9 cellular contexts compared by ENCODE assay signal in the genomic region with DNA sequence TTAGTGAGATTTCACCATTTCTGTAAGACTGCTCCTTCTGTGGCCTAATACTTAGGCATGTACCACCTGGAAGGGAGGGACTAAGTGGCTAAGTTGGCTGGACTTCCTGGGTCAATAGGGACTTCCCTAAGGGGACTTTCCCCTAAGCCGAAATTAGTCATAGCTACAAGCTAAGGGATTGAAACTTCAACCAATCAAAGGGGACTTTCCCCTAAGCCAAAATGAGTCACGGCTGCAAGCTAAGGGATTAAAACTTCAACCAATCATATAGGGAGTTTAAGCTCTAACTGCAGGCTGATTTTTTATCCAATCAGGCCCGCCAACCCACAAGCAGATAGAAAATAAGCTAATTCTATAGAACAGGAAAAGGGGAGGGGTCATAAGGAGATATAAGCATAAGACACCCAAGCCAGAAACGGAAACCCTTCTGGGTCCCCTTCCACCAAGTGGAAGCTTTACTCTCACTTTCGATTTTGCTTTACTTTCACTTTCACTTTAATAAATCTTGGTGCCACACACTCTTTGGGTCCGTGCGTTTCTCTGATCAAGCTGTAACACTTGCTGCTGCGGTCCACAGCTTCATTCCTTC.
DNase-seq lines count a peak whose midpoint lies in the region; ATAC-seq and TF ChIP-seq lines count a peak whose summit lies in the region.
"Had no signal": no experiment of that assay in that cellular context is flagged by ENCODE, and none has a peak within 500 bp of the region (broad histone marks: within the 10 kb centered on the region; RNA-seq: fewer than 3 reads in every experiment).

No MANE protein-coding gene starts in this region.

- no peaks in the 10 kb centered on the region for H3K36me3 Mint-ChIP-seq in activated CD8-positive, alpha-beta T cell treated with anti-CD3 and anti-CD28 coated beads for 36 hours (ENCODE audit: low read depth)
- H3K36me3 Mint-ChIP-seq in activated CD8-positive, alpha-beta T cell treated with anti-CD3 and anti-CD28 coated beads, Interleukin-2, amount 10 ng/mL, durations not matched to agents 7 days and 5 days (ENCODE audit: low read depth): no peaks in the 10 kb centered on the region
- no peaks in the 10 kb centered on the region for H3K36me3 Mint-ChIP-seq in neural progenitor cell

- peaks cover 9% of the 10 kb centered on the region for H3K4me1 Mint-ChIP-seq in activated CD8-positive, alpha-beta T cell treated with anti-CD3 and anti-CD28 coated beads for 36 hours (ENCODE audit: low read depth)
- no peaks in the 10 kb centered on the region for H3K4me1 Mint-ChIP-seq in activated CD8-positive, alpha-beta T cell treated with anti-CD3 and anti-CD28 coated beads, Interleukin-2, amount 10 ng/mL, durations not matched to agents 7 days and 5 days (ENCODE audit: low read depth)
- H3K4me1 Mint-ChIP-seq in neural progenitor cell: no peaks in the 10 kb centered on the region

- H3K4me3 ChIP-seq in neural progenitor cell: no peak overlapping the region

- CTCF ChIA-PET in activated CD8-positive, alpha-beta T cell treated with anti-CD3 and anti-CD28 coated beads for 36 hours (lab: Charles Lee): no interaction called here
- CTCF ChIA-PET in activated CD8-positive, alpha-beta T cell treated with anti-CD3 and anti-CD28 coated beads, Interleukin-2, amount 10 ng/mL, durations not matched to agents 7 days and 5 days (lab: Charles Lee): no interaction called here

- no peaks in the 10 kb centered on the region for H3K9me3 Mint-ChIP-seq in activated CD8-positive, alpha-beta T cell treated with anti-CD3 and anti-CD28 coated beads for 36 hours
- H3K9me3 Mint-ChIP-seq in activated CD8-positive, alpha-beta T cell treated with anti-CD3 and anti-CD28 coated beads, Interleukin-2, amount 10 ng/mL, durations not matched to agents 7 days and 5 days (ENCODE audit: insufficient read depth): no peaks in the 10 kb centered on the region
- no peaks in the 10 kb centered on the region for H3K9me3 Mint-ChIP-seq in neural progenitor cell

- H3F3A ChIP-seq in neural progenitor cell (ENCODE audit: low read depth): no peaks in the 10 kb centered on the region

- no peaks in the 10 kb centered on the region for H3K36me3 ChIP-seq in neural progenitor cell

- no peaks in the 10 kb centered on the region for H4K20me1 ChIP-seq in neural progenitor cell (ENCODE audit: low read depth)

- DNase-seq in activated CD8-positive, alpha-beta T cell treated with anti-CD3 and anti-CD28 coated beads for 36 hours: peak; percentile 29
- no peak for DNase-seq in activated CD8-positive, alpha-beta T cell treated with anti-CD3 and anti-CD28 coated beads, Interleukin-2, amount 10 ng/mL, durations not matched to agents 7 days and 5 days
- peak; percentile 16 for DNase-seq in RKO (ENCODE audit: low spot score)
- peak; percentile 10 for DNase-seq in stimulated activated CD4-positive, alpha-beta T cell treated with anti-CD3 and anti-CD28 coated beads, Interleukin-4, amount 100 ng/mL, for 24 hours
- no peak for DNase-seq in NCI-H1694 treated with DMSO at 0.1 percent for 48 hours (lab: John Stamatoyannopoulos, UW)
- no peak for DNase-seq in D341Med (ENCODE audit: low spot score)
- DNase-seq in neural progenitor cell (ENCODE audit: low spot score): no peak

- no peak overlapping the region for H3K27ac ChIP-seq in neural progenitor cell
- H3K27ac ChIP-seq: C4-2B had no signal

- POLR2A ChIA-PET in activated CD8-positive, alpha-beta T cell treated with anti-CD3 and anti-CD28 coated beads for 36 hours (lab: Charles Lee): no interaction called here
- POLR2A ChIA-PET in activated CD8-positive, alpha-beta T cell treated with anti-CD3 and anti-CD28 coated beads, Interleukin-2, amount 10 ng/mL, durations not matched to agents 7 days and 5 days (lab: Charles Lee): no interaction called here

- H3K9me3 ChIP-seq in neural progenitor cell (ENCODE audit: low read depth): no peaks in the 10 kb centered on the region

- H3K4me2 ChIP-seq in neural progenitor cell: no peak overlapping the region

- H2AFZ ChIP-seq in neural progenitor cell (replicated peaks): no peak overlapping the region

- no peak overlapping the region for H3K27ac Mint-ChIP-seq in activated CD8-positive, alpha-beta T cell treated with anti-CD3 and anti-CD28 coated beads for 36 hours
- no peak overlapping the region for H3K27ac Mint-ChIP-seq in activated CD8-positive, alpha-beta T cell treated with anti-CD3 and anti-CD28 coated beads, Interleukin-2, amount 10 ng/mL, durations not matched to agents 7 days and 5 days
- H3K27ac Mint-ChIP-seq in neural progenitor cell: no peak overlapping the region

- no peaks in the 10 kb centered on the region for H3K27me3 Mint-ChIP-seq in activated CD8-positive, alpha-beta T cell treated with anti-CD3 and anti-CD28 coated beads for 36 hours
- H3K27me3 Mint-ChIP-seq in activated CD8-positive, alpha-beta T cell treated with anti-CD3 and anti-CD28 coated beads, Interleukin-2, amount 10 ng/mL, durations not matched to agents 7 days and 5 days (ENCODE audit: low read depth): no peaks in the 10 kb centered on the region
- no peaks in the 10 kb centered on the region for H3K27me3 Mint-ChIP-seq in neural progenitor cell (ENCODE audit: insufficient read depth, low read depth)

- H3K79me2 ChIP-seq in neural progenitor cell (ENCODE audit: low read depth): no peaks in the 10 kb centered on the region

- H3K4me3 Mint-ChIP-seq in activated CD8-positive, alpha-beta T cell treated with anti-CD3 and anti-CD28 coated beads for 36 hours: no peak overlapping the region
- H3K4me3 Mint-ChIP-seq in activated CD8-positive, alpha-beta T cell treated with anti-CD3 and anti-CD28 coated beads, Interleukin-2, amount 10 ng/mL, durations not matched to agents 7 days and 5 days: no peak overlapping the region
- H3K4me3 Mint-ChIP-seq in neural progenitor cell: no peak overlapping the region

- intact Hi-C loops in activated CD8-positive, alpha-beta T cell treated with anti-CD3 and anti-CD28 coated beads for 36 hours (cut with micrococcal nuclease): no loop called here

- no peaks in the 10 kb centered on the region for H3K4me1 ChIP-seq in neural progenitor cell

- no peak for TF ChIP-seq CTCF in activated CD8-positive, alpha-beta T cell treated with anti-CD3 and anti-CD28 coated beads for 36 hours (IDR thresholded peaks at IDR 0.05)
- no peak for TF ChIP-seq CTCF in neural progenitor cell (IDR thresholded peaks at IDR 0.05)

- H3K9ac ChIP-seq in neural progenitor cell: no peak overlapping the region

- no peaks in the 10 kb centered on the region for H3K27me3 ChIP-seq in neural progenitor cell

- ATAC-seq in activated CD8-positive, alpha-beta T cell treated with anti-CD3 and anti-CD28 coated beads for 36 hours: no peak
- no peak for ATAC-seq in activated CD8-positive, alpha-beta T cell treated with anti-CD3 and anti-CD28 coated beads, Interleukin-2, amount 10 ng/mL, durations not matched to agents 7 days and 5 days
- peak; percentile 68 for ATAC-seq in HG02884 (IDR thresholded peaks at IDR 0.05; ENCODE audit: unreplicated experiment)

Comparison
In these comparisons a context has a peak if more than half of its experiments do, and no peak if none do; other contexts are left out.
1. DNase-seq: peak in activated CD8-positive, alpha-beta T cell treated with anti-CD3 and anti-CD28 coated beads for 36 hours (single experiment), RKO (single experiment) and stimulated activated CD4-positive, alpha-beta T cell treated with anti-CD3 and anti-CD28 coated beads, Interleukin-4, amount 100 ng/mL, for 24 hours (single experiment); none in activated CD8-positive, alpha-beta T cell treated with anti-CD3 and anti-CD28 coated beads, Interleukin-2, amount 10 ng/mL, durations not matched to agents 7 days and 5 days (single experiment), NCI-H1694 treated with DMSO at 0.1 percent for 48 hours (single experiment), D341Med (single experiment) and neural progenitor cell (single experiment).